ENCODE assay signal across 27 cellular contexts in the genomic region with DNA sequence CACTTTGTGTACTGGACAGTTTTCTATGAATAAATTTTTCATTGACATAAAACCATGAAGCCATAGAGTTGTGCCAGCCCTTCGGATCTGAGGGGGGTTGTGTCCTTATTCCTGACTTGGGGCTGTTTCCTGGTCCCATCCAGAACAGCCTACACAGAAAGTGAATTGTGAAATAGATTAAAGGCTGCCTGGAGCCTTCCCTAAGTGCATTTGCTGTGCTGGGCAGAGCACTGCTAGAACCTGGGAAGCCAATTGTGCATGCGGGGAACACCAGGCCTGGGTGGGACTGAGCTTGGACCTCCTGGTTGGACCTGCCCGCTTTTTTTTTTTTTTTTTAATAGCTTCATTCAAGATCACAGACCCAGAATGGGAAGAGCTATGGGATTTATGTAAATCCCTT.
DNase-seq lines count a peak whose midpoint lies in the region; ATAC-seq and TF ChIP-seq lines count a peak whose summit lies in the region.
"Had no signal": no experiment of that assay in that cellular context is flagged by ENCODE, and none has a peak within 500 bp of the region (broad histone marks: within the 10 kb centered on the region; RNA-seq: fewer than 3 reads in every experiment).

No MANE protein-coding gene starts in this region.

- H3K9me2 ChIP-seq in hepatocyte (replicated peaks; ENCODE audit: insufficient read depth): no peaks in the 10 kb centered on the region

- H3K4me3 ChIP-seq in hepatocyte (no peak overlapping the region), vagina (no peak overlapping the region), sigmoid colon (no peak overlapping the region)
- H3K4me3 ChIP-seq: lung, spleen, thoracic aorta had no signal

- no peak for TF ChIP-seq CTCF in hepatocyte (IDR thresholded peaks at IDR 0.05; ENCODE audit: poor library complexity)
- no peak for TF ChIP-seq CTCF in progenitor cell of endocrine pancreas (IDR thresholded peaks at IDR 0.05; ENCODE audit: unreplicated experiment)
- TF ChIP-seq CTCF in vagina (IDR thresholded peaks at IDR 0.05): no peak
- no peak for TF ChIP-seq CTCF in sigmoid colon (IDR thresholded peaks at IDR 0.05)

- no peak for TF ChIP-seq EP300 in sigmoid colon (IDR thresholded peaks at IDR 0.05)

- intact Hi-C loops in Right ventricle myocardium superior (cut with DNase I): no loop called here
- intact Hi-C loops in left cardiac atrium (cut with DNase I): no loop called here
- intact Hi-C loops in vagina (cut with DNase I): no loop called here
- intact Hi-C loops in sigmoid colon (cut with DNase I): no loop called here

- H3K27me3 ChIP-seq in hepatocyte: no peaks in the 10 kb centered on the region
- H3K27me3 ChIP-seq in vagina: no peaks in the 10 kb centered on the region
- no peaks in the 10 kb centered on the region for H3K27me3 ChIP-seq in sigmoid colon
- H3K27me3 ChIP-seq: spleen had no signal

- H3K27ac ChIP-seq in hepatocyte: peak overlapping the region; percentile 64
- peak overlapping the region; percentile 26 for H3K27ac ChIP-seq in vagina
- no peak overlapping the region for H3K27ac ChIP-seq in sigmoid colon
- H3K27ac ChIP-seq: thoracic aorta had no signal

- H3K36me3 ChIP-seq in hepatocyte (replicated peaks; ENCODE audit: insufficient read depth, low read depth): no peaks in the 10 kb centered on the region
- no peaks in the 10 kb centered on the region for H3K36me3 ChIP-seq in vagina
- no peaks in the 10 kb centered on the region for H3K36me3 ChIP-seq in sigmoid colon
- H3K36me3 ChIP-seq: spleen, thoracic aorta had no signal

- ATAC-seq in Right ventricle myocardium superior (ENCODE audit: poor library complexity): peak; percentile 21
- ATAC-seq in left cardiac atrium: no peak
- ATAC-seq: stimulated activated memory B cell treated with anti-CD40 and anti-IgM and Interleukin-4, amounts not matched to agents 10 μg/mL and 1 μg/mL and 100 μg/mL, for 72 hours; WTC11 had no signal

- peaks cover 34% of the 10 kb centered on the region for H3K4me1 Mint-ChIP-seq in progenitor cell of endocrine pancreas (ENCODE audit: low read depth)
- H3K4me1 Mint-ChIP-seq: activated naive CD8-positive, alpha-beta T cell treated with anti-CD3 and anti-CD28 coated beads for 36 hours; stimulated activated memory B cell treated with anti-CD40 and anti-IgM and Interleukin-4, amounts not matched to agents 10 μg/mL and 1 μg/mL and 100 μg/mL, for 72 hours had no signal

- H3K4me3 Mint-ChIP-seq in progenitor cell of endocrine pancreas (ENCODE audit: low read depth): no peak overlapping the region
- H3K4me3 Mint-ChIP-seq: activated naive CD8-positive, alpha-beta T cell treated with anti-CD3 and anti-CD28 coated beads for 36 hours; CD8-positive, alpha-beta memory T cell; stimulated activated memory B cell treated with anti-CD40 and anti-IgM and Interleukin-4, amounts not matched to agents 10 μg/mL and 1 μg/mL and 100 μg/mL, for 72 hours; WTC11 had no signal

- H3K27ac Mint-ChIP-seq in progenitor cell of endocrine pancreas: peak overlapping the region; percentile 25
- H3K27ac Mint-ChIP-seq: activated naive CD8-positive, alpha-beta T cell treated with anti-CD3 and anti-CD28 coated beads for 36 hours; activated T-helper 2 cell treated with anti-CD3 and anti-CD28 coated beads, Interferon-gamma antibody, Interleukin-2, Interleukin-4, amounts not matched to agents 10 μg/mL and 5 μg/mL and 100 μg/mL, durations not matched to agents 14 hours and 24 hours and 36 hours; CD8-positive, alpha-beta memory T cell; stimulated activated memory B cell treated with anti-CD40 and anti-IgM and Interleukin-4, amounts not matched to agents 10 μg/mL and 1 μg/mL and 100 μg/mL, for 72 hours; WTC11 had no signal

- H3K4me1 ChIP-seq in hepatocyte (ENCODE audit: insufficient read depth) (peaks cover 13% of the 10 kb centered on the region), vagina (peaks cover 20% of the 10 kb centered on the region), sigmoid colon (no peaks in the 10 kb centered on the region)

- H3K9me3 ChIP-seq in hepatocyte (ENCODE audit: low read depth) (no peaks in the 10 kb centered on the region), vagina (no peaks in the 10 kb centered on the region), sigmoid colon (no peaks in the 10 kb centered on the region)
- H3K9me3 ChIP-seq: thoracic aorta had no signal

- no peak overlapping the region for H3K4me2 ChIP-seq in hepatocyte

- peaks cover 37% of the 10 kb centered on the region for H3K36me3 Mint-ChIP-seq in progenitor cell of endocrine pancreas (ENCODE audit: insufficient read depth)
- H3K36me3 Mint-ChIP-seq: activated naive CD8-positive, alpha-beta T cell treated with anti-CD3 and anti-CD28 coated beads for 36 hours; CD8-positive, alpha-beta memory T cell; stimulated activated memory B cell treated with anti-CD40 and anti-IgM and Interleukin-4, amounts not matched to agents 10 μg/mL and 1 μg/mL and 100 μg/mL, for 72 hours had no signal

- H3K27me3 Mint-ChIP-seq in progenitor cell of endocrine pancreas: no peaks in the 10 kb centered on the region
- H3K27me3 Mint-ChIP-seq: stimulated activated memory B cell treated with anti-CD40 and anti-IgM and Interleukin-4, amounts not matched to agents 10 μg/mL and 1 μg/mL and 100 μg/mL, for 72 hours had no signal

- no peak for DNase-seq in Right ventricle myocardium superior
- DNase-seq in left cardiac atrium: no peak
- DNase-seq in hepatocyte (ENCODE audit: low spot score): no peak
- no peak for DNase-seq in progenitor cell of endocrine pancreas (ENCODE audit: low spot score, unreplicated experiment)
- DNase-seq in vagina (ENCODE audit: extremely low spot score in 2 of 2): no peak
- no peak for DNase-seq in AG08396 (ENCODE audit: low spot score)
- no peak for DNase-seq in SHP77 (lab: John Stamatoyannopoulos, UW)
- no peak for DNase-seq in sigmoid colon
- DNase-seq: 8988T; activated naive CD8-positive, alpha-beta T cell treated with anti-CD3 and anti-CD28 coated beads for 36 hours; CD8-positive, alpha-beta memory T cell; DMS53; effector CD8-positive, alpha-beta T cell; erythroblast; hypothalamus; NCI-H1092 treated with DMSO at 0.1 percent for 48 hours; NCI-H187 treated with DMSO at 0.1 percent for 48 hours; NCI-H526 treated with DMSO at 0.1 percent for 48 hours; spleen; stimulated activated CD4-positive, alpha-beta T cell treated with anti-CD3 and anti-CD28 coated beads, Interleukin-2, amount 100 ng/mL, for 48 hours; SW 1271; T1000 had no signal

- no peaks in the 10 kb centered on the region for H3K9me3 Mint-ChIP-seq in progenitor cell of endocrine pancreas (ENCODE audit: low read depth)
- H3K9me3 Mint-ChIP-seq: activated naive CD8-positive, alpha-beta T cell treated with anti-CD3 and anti-CD28 coated beads for 36 hours; activated T-helper 2 cell treated with anti-CD3 and anti-CD28 coated beads, Interferon-gamma antibody, Interleukin-2, Interleukin-4, amounts not matched to agents 10 μg/mL and 5 μg/mL and 100 μg/mL, durations not matched to agents 14 hours and 24 hours and 36 hours; stimulated activated memory B cell treated with anti-CD40 and anti-IgM and Interleukin-4, amounts not matched to agents 10 μg/mL and 1 μg/mL and 100 μg/mL, for 72 hours had no signal

- H4K20me1 ChIP-seq in hepatocyte (ENCODE audit: insufficient read depth, poor library complexity, severe bottlenecking): peaks cover 5% of the 10 kb centered on the region

- H2AFZ ChIP-seq in hepatocyte: no peak overlapping the region

- peaks cover 49% of the 10 kb centered on the region for H3K79me2 ChIP-seq in hepatocyte

- TF ChIP-seq POLR2A in vagina (IDR thresholded peaks at IDR 0.05) (no peak), sigmoid colon (IDR thresholded peaks at IDR 0.05) (no peak)

- WGBS in hepatocyte (ENCODE audit: low lambda C conversion rate, missing lambda C conversion rate): 93% methylated on average over 3 of the region's 3 CpGs
- WGBS in sigmoid colon, 2 donors: 54 to 76% methylated on average over 3 of the region's 3 CpGs

Comparison
In these comparisons a context has a peak if more than half of its experiments do, and no peak if none do; other contexts are left out.
1. H3K27ac ChIP-seq: peak in hepatocyte (single experiment) and vagina (single experiment); none in sigmoid colon (0 of 4).